17 cellular contexts compared by ENCODE assay signal in the genomic region with DNA sequence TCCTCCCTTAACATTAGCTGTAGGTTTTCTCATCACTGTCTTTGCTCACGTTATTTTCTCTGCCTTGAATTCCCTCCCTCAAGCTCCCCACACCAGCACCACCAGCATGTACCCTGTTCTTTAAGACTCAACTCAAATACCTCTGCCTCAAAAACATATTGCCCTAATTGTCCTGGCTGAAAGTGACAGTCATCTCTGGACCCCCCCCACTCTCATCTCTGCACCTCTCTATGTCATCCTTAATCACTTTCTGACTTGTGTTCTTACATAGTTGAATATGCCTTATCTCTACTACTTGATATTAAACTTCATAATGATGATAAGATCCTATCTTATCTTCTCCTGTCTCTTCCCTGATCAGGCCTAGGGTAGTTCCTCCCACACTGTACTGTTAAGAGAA.
DNase-seq lines count a peak whose midpoint lies in the region; ATAC-seq and TF ChIP-seq lines count a peak whose summit lies in the region.
"Had no signal": no experiment of that assay in that cellular context is flagged by ENCODE, and none has a peak within 500 bp of the region (broad histone marks: within the 10 kb centered on the region; RNA-seq: fewer than 3 reads in every experiment).

No MANE protein-coding gene starts in this region.

- H3K27ac Mint-ChIP-seq in activated CD4-positive, alpha-beta T cell treated with anti-CD3 and anti-CD28 coated beads for 36 hours = no peak overlapping the region
- H3K27ac Mint-ChIP-seq in activated naive CD4-positive, alpha-beta T cell treated with anti-CD3 and anti-CD28 coated beads, Interleukin-2, amount 50 U/mL, for 72 hours = no peak overlapping the region
- H3K27ac Mint-ChIP-seq in activated T-cell treated with anti-CD3 and anti-CD28 coated beads, Interleukin-2, amount 50 U/mL, for 72 hours = no peak overlapping the region
- peak overlapping the region; percentile 33 for H3K27ac Mint-ChIP-seq in nephron progenitor cell

- intact Hi-C loops in activated CD4-positive, alpha-beta T cell treated with anti-CD3 and anti-CD28 coated beads for 36 hours (cut with DNase I, micrococcal nuclease) = loop anchor here in 1 of 2 experiments (2.0 kb wide), 1 partner anchor 38 kb away; no protein-coding TSS in a partner anchor

- peaks cover 16% of the 10 kb centered on the region for H3K4me1 Mint-ChIP-seq in activated CD4-positive, alpha-beta T cell treated with anti-CD3 and anti-CD28 coated beads for 36 hours
- H3K4me1 Mint-ChIP-seq in activated T-cell treated with anti-CD3 and anti-CD28 coated beads, Interleukin-2, amount 50 U/mL, for 72 hours (ENCODE audit: low read depth) = peaks cover 18% of the 10 kb centered on the region
- peaks cover 39% of the 10 kb centered on the region for H3K4me1 Mint-ChIP-seq in nephron progenitor cell

- TF ChIP-seq CTCF in nephron progenitor cell (IDR thresholded peaks at IDR 0.05) = no peak

- H3K4me3 Mint-ChIP-seq in activated CD4-positive, alpha-beta T cell treated with anti-CD3 and anti-CD28 coated beads for 36 hours = no peak overlapping the region
- no peak overlapping the region for H3K4me3 Mint-ChIP-seq in activated T-cell treated with anti-CD3 and anti-CD28 coated beads, Interleukin-2, amount 50 U/mL, for 72 hours
- no peak overlapping the region for H3K4me3 Mint-ChIP-seq in nephron progenitor cell

- POLR2A ChIA-PET in activated CD4-positive, alpha-beta T cell treated with anti-CD3 and anti-CD28 coated beads for 36 hours (lab: Charles Lee) = no interaction called here

- DNase-seq in activated CD4-positive, alpha-beta T cell treated with anti-CD3 and anti-CD28 coated beads for 36 hours = peak; percentile 47
- no peak for DNase-seq in activated CD4-positive, alpha-beta T cell treated with anti-CD3 and anti-CD28 coated beads, Interleukin-2, amount 50 U/mL, for 1 hour
- no peak for DNase-seq in activated naive CD4-positive, alpha-beta T cell treated with anti-CD3 and anti-CD28 coated beads, Interleukin-2, amount 50 U/mL, for 72 hours (ENCODE audit: low spot score in 2 of 2)
- no peak for DNase-seq in activated naive CD4-positive, alpha-beta T cell treated with anti-CD3 and anti-CD28 coated beads, Interleukin-2, amount 50 U/mL, for 16 hours
- DNase-seq in activated T-cell treated with anti-CD3 and anti-CD28 coated beads, Interleukin-2, amount 50 U/mL, for 72 hours = peak; percentile 14 to 41
- DNase-seq in nephron progenitor cell = no peak
- DNase-seq: DMS153, DND-41, GOT3, IMR-90, KG1, MG63, NCI-H2029, NCI-H526 treated with DMSO at 0.1 percent for 48 hours, PC-9 had no signal

- CTCF ChIA-PET in activated CD4-positive, alpha-beta T cell treated with anti-CD3 and anti-CD28 coated beads for 36 hours (lab: Charles Lee) = no interaction called here

- no peaks in the 10 kb centered on the region for H3K36me3 Mint-ChIP-seq in activated CD4-positive, alpha-beta T cell treated with anti-CD3 and anti-CD28 coated beads for 36 hours (ENCODE audit: low read depth)
- no peaks in the 10 kb centered on the region for H3K36me3 Mint-ChIP-seq in activated naive CD4-positive, alpha-beta T cell treated with anti-CD3 and anti-CD28 coated beads, Interleukin-2, amount 50 U/mL, for 72 hours
- no peaks in the 10 kb centered on the region for H3K36me3 Mint-ChIP-seq in activated T-cell treated with anti-CD3 and anti-CD28 coated beads, Interleukin-2, amount 50 U/mL, for 72 hours (ENCODE audit: insufficient read depth in 2 of 2)
- no peaks in the 10 kb centered on the region for H3K36me3 Mint-ChIP-seq in nephron progenitor cell (ENCODE audit: low read depth)

- no peaks in the 10 kb centered on the region for H3K9me3 Mint-ChIP-seq in activated CD4-positive, alpha-beta T cell treated with anti-CD3 and anti-CD28 coated beads for 36 hours (ENCODE audit: low read depth)
- H3K9me3 Mint-ChIP-seq in activated naive CD4-positive, alpha-beta T cell treated with anti-CD3 and anti-CD28 coated beads, Interleukin-2, amount 50 U/mL, for 72 hours = no peaks in the 10 kb centered on the region
- no peaks in the 10 kb centered on the region for H3K9me3 Mint-ChIP-seq in activated T-cell treated with anti-CD3 and anti-CD28 coated beads, Interleukin-2, amount 50 U/mL, for 72 hours
- H3K9me3 Mint-ChIP-seq in nephron progenitor cell = no peaks in the 10 kb centered on the region

- peak; percentile 72 for ATAC-seq in activated CD4-positive, alpha-beta T cell treated with anti-CD3 and anti-CD28 coated beads for 36 hours
- ATAC-seq in activated naive CD4-positive, alpha-beta T cell treated with anti-CD3 and anti-CD28 coated beads, Interleukin-2, amount 50 U/mL, for 72 hours = peak; percentile 43 to 79
- ATAC-seq in activated T-cell treated with anti-CD3 and anti-CD28 coated beads, Interleukin-2, amount 50 U/mL, for 72 hours (replicated peaks in 1 of 2) = peak; percentile 71 to 79
- no peak for ATAC-seq in HG03196 (IDR thresholded peaks at IDR 0.05; ENCODE audit: unreplicated experiment)
- ATAC-seq: Right ventricle myocardium inferior had no signal

- H3K27me3 Mint-ChIP-seq in activated CD4-positive, alpha-beta T cell treated with anti-CD3 and anti-CD28 coated beads for 36 hours = no peaks in the 10 kb centered on the region
- H3K27me3 Mint-ChIP-seq in activated T-cell treated with anti-CD3 and anti-CD28 coated beads, Interleukin-2, amount 50 U/mL, for 72 hours (ENCODE audit: low read depth) = no peaks in the 10 kb centered on the region
- H3K27me3 Mint-ChIP-seq in nephron progenitor cell (ENCODE audit: low read depth, poor library complexity) = no peaks in the 10 kb centered on the region

Comparison
In these comparisons a context has a peak if more than half of its experiments do, and no peak if none do; other contexts are left out.
1. DNase-seq: peak in activated CD4-positive, alpha-beta T cell treated with anti-CD3 and anti-CD28 coated beads for 36 hours (single experiment) and activated T-cell treated with anti-CD3 and anti-CD28 coated beads, Interleukin-2, amount 50 U/mL, for 72 hours (2 of 2); none in activated CD4-positive, alpha-beta T cell treated with anti-CD3 and anti-CD28 coated beads, Interleukin-2, amount 50 U/mL, for 1 hour (single experiment), activated naive CD4-positive, alpha-beta T cell treated with anti-CD3 and anti-CD28 coated beads, Interleukin-2, amount 50 U/mL, for 72 hours (0 of 2), activated naive CD4-positive, alpha-beta T cell treated with anti-CD3 and anti-CD28 coated beads, Interleukin-2, amount 50 U/mL, for 16 hours (single experiment) and nephron progenitor cell (single experiment).